In the genomic region with DNA sequence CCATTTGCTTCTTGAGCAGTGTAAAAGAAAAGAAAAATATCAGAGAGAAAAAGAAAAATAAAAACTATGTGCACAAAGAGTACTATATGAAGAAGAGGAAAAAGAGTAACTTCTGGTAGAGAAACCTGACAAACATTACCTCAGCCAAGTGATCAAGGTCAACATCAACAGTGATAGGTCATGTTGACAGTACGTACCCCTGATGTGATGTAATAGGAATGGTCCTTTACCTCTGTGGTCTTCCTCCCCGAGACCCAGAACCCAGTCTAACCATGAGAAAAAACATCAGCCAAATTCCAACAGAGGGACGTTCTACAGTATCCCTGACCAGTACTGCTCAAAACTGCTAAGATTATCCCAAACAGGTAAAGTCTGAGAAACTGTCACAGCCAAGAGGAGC, we compare ENCODE assay signal across 17 cellular contexts. TPM values are rescaled to one million over a fixed set of nuclear protein-coding genes. Genes with fewer than 3 reads are reported as not detected.
A peak's percentile ranks its signal among the peaks of the same experiment; 100 is the strongest.
DNase-seq lines count a peak whose midpoint lies in the region; ATAC-seq and TF ChIP-seq lines count a peak whose summit lies in the region.
"Had no signal": no experiment of that assay in that cellular context is flagged by ENCODE, and none has a peak within 500 bp of the region (broad histone marks: within the 10 kb centered on the region; RNA-seq: fewer than 3 reads in every experiment).

No MANE protein-coding gene starts in this region.

- intact Hi-C loops in activated CD8-positive, alpha-beta T cell treated with anti-CD3 and anti-CD28 coated beads for 36 hours (cut with micrococcal nuclease), result no loop called here
- intact Hi-C loops in activated T-helper 1 cell treated with anti-CD3 and anti-CD28 coated beads, Interleukin-12 subunit alpha, Interleukin-12 subunit beta, Interleukin-2, Interleukin-4 antibody, amounts not matched to agents 30 ng/mL and 10 ng/mL and 1 ng/mL, durations not matched to agents 14 hours and 24 hours and 36 hours (cut with micrococcal nuclease), result no loop called here

- H3K4me1 Mint-ChIP-seq in activated CD8-positive, alpha-beta T cell treated with anti-CD3 and anti-CD28 coated beads for 36 hours (ENCODE audit: low read depth), result peaks cover 29% of the 10 kb centered on the region
- peaks cover 30% of the 10 kb centered on the region for H3K4me1 Mint-ChIP-seq in activated CD8-positive, alpha-beta T cell treated with anti-CD3 and anti-CD28 coated beads, Interleukin-2, amount 10 ng/mL, durations not matched to agents 7 days and 5 days (ENCODE audit: low read depth)
- H3K4me1 Mint-ChIP-seq in T-helper 17 cell, result peaks cover 15% of the 10 kb centered on the region
- peaks cover 37% of the 10 kb centered on the region for H3K4me1 Mint-ChIP-seq in activated T-helper 1 cell treated with anti-CD3 and anti-CD28 coated beads, Interleukin-12 subunit alpha, Interleukin-12 subunit beta, Interleukin-2, Interleukin-4 antibody, amounts not matched to agents 30 ng/mL and 10 ng/mL and 1 ng/mL, durations not matched to agents 14 hours and 24 hours and 36 hours (ENCODE audit: low read depth)

- WGBS in liver, result 45% methylated on average over 3 of the region's 3 CpGs

- H3K27ac Mint-ChIP-seq in activated CD8-positive, alpha-beta T cell treated with anti-CD3 and anti-CD28 coated beads for 36 hours, result peak overlapping the region; percentile 7
- H3K27ac Mint-ChIP-seq in activated CD8-positive, alpha-beta T cell treated with anti-CD3 and anti-CD28 coated beads, Interleukin-2, amount 10 ng/mL, durations not matched to agents 7 days and 5 days, result no peak overlapping the region
- peak overlapping the region; percentile 62 for H3K27ac Mint-ChIP-seq in T-helper 17 cell
- H3K27ac Mint-ChIP-seq in activated T-helper 1 cell treated with anti-CD3 and anti-CD28 coated beads, Interleukin-12 subunit alpha, Interleukin-12 subunit beta, Interleukin-2, Interleukin-4 antibody, amounts not matched to agents 30 ng/mL and 10 ng/mL and 1 ng/mL, durations not matched to agents 14 hours and 24 hours and 36 hours, result peak overlapping the region; percentile 18
- H3K27ac Mint-ChIP-seq: B cell; CD8-positive, alpha-beta T cell had no signal

- POLR2A ChIA-PET in activated CD8-positive, alpha-beta T cell treated with anti-CD3 and anti-CD28 coated beads for 36 hours (lab: Charles Lee), result no interaction called here
- POLR2A ChIA-PET in activated CD8-positive, alpha-beta T cell treated with anti-CD3 and anti-CD28 coated beads, Interleukin-2, amount 10 ng/mL, durations not matched to agents 7 days and 5 days (lab: Charles Lee), result no interaction called here

- no peak for TF ChIP-seq RAD21 in liver (IDR thresholded peaks at IDR 0.05)

- H3K36me3 ChIP-seq in liver (ENCODE audit: control insufficient read depth in 4 of 4, insufficient read depth in 3 of 4, low read depth in 1 of 4, low read length in 3 of 4), result peaks cover 2 to 16% (median 10%) of the 10 kb centered on the region in 4 donors
- H3K36me3 ChIP-seq: HAP-1 had no signal

- no peaks in the 10 kb centered on the region for H3K27me3 Mint-ChIP-seq in activated CD8-positive, alpha-beta T cell treated with anti-CD3 and anti-CD28 coated beads for 36 hours
- no peaks in the 10 kb centered on the region for H3K27me3 Mint-ChIP-seq in activated CD8-positive, alpha-beta T cell treated with anti-CD3 and anti-CD28 coated beads, Interleukin-2, amount 10 ng/mL, durations not matched to agents 7 days and 5 days (ENCODE audit: low read depth)
- H3K27me3 Mint-ChIP-seq in T-helper 17 cell, result no peaks in the 10 kb centered on the region
- H3K27me3 Mint-ChIP-seq in activated T-helper 1 cell treated with anti-CD3 and anti-CD28 coated beads, Interleukin-12 subunit alpha, Interleukin-12 subunit beta, Interleukin-2, Interleukin-4 antibody, amounts not matched to agents 30 ng/mL and 10 ng/mL and 1 ng/mL, durations not matched to agents 14 hours and 24 hours and 36 hours (ENCODE audit: insufficient read depth), result no peaks in the 10 kb centered on the region
- H3K27me3 Mint-ChIP-seq: B cell had no signal

- ATAC-seq in activated CD8-positive, alpha-beta T cell treated with anti-CD3 and anti-CD28 coated beads for 36 hours, result no peak
- no peak for ATAC-seq in activated CD8-positive, alpha-beta T cell treated with anti-CD3 and anti-CD28 coated beads, Interleukin-2, amount 10 ng/mL, durations not matched to agents 7 days and 5 days
- no peak for ATAC-seq in T-helper 17 cell
- ATAC-seq: CD8-positive, alpha-beta T cell had no signal

- H3K27ac ChIP-seq in liver (ENCODE audit: low read depth in 1 of 2, low read length in 2 of 2), result peak overlapping the region; percentile 75 to 85
- H3K27ac ChIP-seq: BLaER1 treated with 17β-estradiol and CSF1 and Interleukin-3, amounts not matched to agents 10 nM and 100 nM; GM23248 had no signal

- H3K27me3 ChIP-seq in liver (ENCODE audit: control insufficient read depth in 4 of 4, insufficient read depth in 4 of 4, low read length in 3 of 4), result no peaks in the 10 kb centered on the region
- H3K27me3 ChIP-seq: BLaER1 treated with 17β-estradiol and CSF1 and Interleukin-3, amounts not matched to agents 10 nM and 100 nM had no signal

- no peaks in the 10 kb centered on the region for H3K9me3 Mint-ChIP-seq in activated CD8-positive, alpha-beta T cell treated with anti-CD3 and anti-CD28 coated beads for 36 hours
- no peaks in the 10 kb centered on the region for H3K9me3 Mint-ChIP-seq in activated CD8-positive, alpha-beta T cell treated with anti-CD3 and anti-CD28 coated beads, Interleukin-2, amount 10 ng/mL, durations not matched to agents 7 days and 5 days (ENCODE audit: insufficient read depth)
- no peaks in the 10 kb centered on the region for H3K9me3 Mint-ChIP-seq in activated T-helper 1 cell treated with anti-CD3 and anti-CD28 coated beads, Interleukin-12 subunit alpha, Interleukin-12 subunit beta, Interleukin-2, Interleukin-4 antibody, amounts not matched to agents 30 ng/mL and 10 ng/mL and 1 ng/mL, durations not matched to agents 14 hours and 24 hours and 36 hours
- H3K9me3 Mint-ChIP-seq: CD8-positive, alpha-beta T cell had no signal

- peaks cover 2 to 36% (median 22%) of the 10 kb centered on the region in 4 donors for H3K4me1 ChIP-seq in liver (ENCODE audit: control insufficient read depth in 4 of 4, insufficient read depth in 4 of 4, low read length in 3 of 4)
- H3K4me1 ChIP-seq: HAP-1 had no signal

- DNase-seq in activated CD8-positive, alpha-beta T cell treated with anti-CD3 and anti-CD28 coated beads for 36 hours, result no peak
- no peak for DNase-seq in activated CD8-positive, alpha-beta T cell treated with anti-CD3 and anti-CD28 coated beads, Interleukin-2, amount 10 ng/mL, durations not matched to agents 7 days and 5 days
- no peak for DNase-seq in T-helper 17 cell
- no peak for DNase-seq in activated T-helper 1 cell treated with anti-CD3 and anti-CD28 coated beads, Interleukin-12 subunit alpha, Interleukin-12 subunit beta, Interleukin-2, Interleukin-4 antibody, amounts not matched to agents 30 ng/mL and 10 ng/mL and 1 ng/mL, durations not matched to agents 14 hours and 24 hours and 36 hours (ENCODE audit: low spot score)
- DNase-seq in hippocampal formation (lab: John Stamatoyannopoulos, UW), result no peak
- DNase-seq in NOMO-1 (lab: John Stamatoyannopoulos, UW; ENCODE audit: unreplicated experiment in 2 of 2), result no peak
- DNase-seq: CD8-positive, alpha-beta T cell; DMS79 treated with DMSO at 0.1 percent for 48 hours; GF-D8; GM23248 had no signal

- TF ChIP-seq CTCF in activated CD8-positive, alpha-beta T cell treated with anti-CD3 and anti-CD28 coated beads for 36 hours (IDR thresholded peaks at IDR 0.05), result no peak
- TF ChIP-seq CTCF in liver (IDR thresholded peaks at IDR 0.05; ENCODE audit: low read depth, low read length, missing input control), result no peak

- CTCF ChIA-PET in activated CD8-positive, alpha-beta T cell treated with anti-CD3 and anti-CD28 coated beads for 36 hours (lab: Charles Lee), result no interaction called here
- CTCF ChIA-PET in activated CD8-positive, alpha-beta T cell treated with anti-CD3 and anti-CD28 coated beads, Interleukin-2, amount 10 ng/mL, durations not matched to agents 7 days and 5 days (lab: Charles Lee), result no interaction called here

- peak overlapping the region in 1 of 2 donors; percentile 50 for H3K9ac ChIP-seq in liver (ENCODE audit: low read depth in 1 of 2, low read length in 2 of 2)
- H3K9ac ChIP-seq: BLaER1 treated with 17β-estradiol and CSF1 and Interleukin-3, amounts not matched to agents 10 nM and 100 nM; GM23248 had no signal

- peaks cover 56% of the 10 kb centered on the region for H3K36me3 Mint-ChIP-seq in activated CD8-positive, alpha-beta T cell treated with anti-CD3 and anti-CD28 coated beads for 36 hours (ENCODE audit: low read depth)
- peaks cover 80% of the 10 kb centered on the region for H3K36me3 Mint-ChIP-seq in activated CD8-positive, alpha-beta T cell treated with anti-CD3 and anti-CD28 coated beads, Interleukin-2, amount 10 ng/mL, durations not matched to agents 7 days and 5 days (ENCODE audit: low read depth)
- H3K36me3 Mint-ChIP-seq in T-helper 17 cell (ENCODE audit: low read depth), result peaks cover 16% of the 10 kb centered on the region
- H3K36me3 Mint-ChIP-seq in activated T-helper 1 cell treated with anti-CD3 and anti-CD28 coated beads, Interleukin-12 subunit alpha, Interleukin-12 subunit beta, Interleukin-2, Interleukin-4 antibody, amounts not matched to agents 30 ng/mL and 10 ng/mL and 1 ng/mL, durations not matched to agents 14 hours and 24 hours and 36 hours (ENCODE audit: low read depth), result peaks cover 58% of the 10 kb centered on the region

- H3K4me3 Mint-ChIP-seq in activated CD8-positive, alpha-beta T cell treated with anti-CD3 and anti-CD28 coated beads for 36 hours, result no peak overlapping the region
- no peak overlapping the region for H3K4me3 Mint-ChIP-seq in activated CD8-positive, alpha-beta T cell treated with anti-CD3 and anti-CD28 coated beads, Interleukin-2, amount 10 ng/mL, durations not matched to agents 7 days and 5 days
- H3K4me3 Mint-ChIP-seq in T-helper 17 cell, result no peak overlapping the region
- H3K4me3 Mint-ChIP-seq in activated T-helper 1 cell treated with anti-CD3 and anti-CD28 coated beads, Interleukin-12 subunit alpha, Interleukin-12 subunit beta, Interleukin-2, Interleukin-4 antibody, amounts not matched to agents 30 ng/mL and 10 ng/mL and 1 ng/mL, durations not matched to agents 14 hours and 24 hours and 36 hours, result no peak overlapping the region
- H3K4me3 Mint-ChIP-seq: B cell; CD8-positive, alpha-beta T cell had no signal

- H3K9me3 ChIP-seq in T-helper 17 cell (ENCODE audit: control insufficient read depth, low read length, poor library complexity, severe bottlenecking) (no peaks in the 10 kb centered on the region), liver (ENCODE audit: control insufficient read depth in 4 of 4, low read length in 3 of 4) (no peaks in the 10 kb centered on the region)
- H3K9me3 ChIP-seq: BLaER1 treated with 17β-estradiol and CSF1 and Interleukin-3, amounts not matched to agents 10 nM and 100 nM; HAP-1 had no signal

- no peak overlapping the region for H3K4me3 ChIP-seq in liver (ENCODE audit: low read depth in 1 of 3, low read length in 3 of 3)
- H3K4me3 ChIP-seq: BLaER1 treated with 17β-estradiol and CSF1 and Interleukin-3, amounts not matched to agents 10 nM and 100 nM; GM23248; HAP-1 had no signal

RNA-seq across cellular contexts. Expression of a gene that starts 4.4 kb away (rescaled TPM):
- total RNA-seq in activated CD8-positive, alpha-beta T cell treated with anti-CD3 and anti-CD28 coated beads for 36 hours, result 10 to 100 TPM; 26.9 to 32.5 TPM
- 10 to 100 TPM; 48.6 to 56.7 TPM for total RNA-seq in activated CD8-positive, alpha-beta T cell treated with anti-CD3 and anti-CD28 coated beads, Interleukin-2, amount 10 ng/mL, durations not matched to agents 7 days and 5 days
- total RNA-seq in T-helper 17 cell (10 to 100 TPM; 17.2 to 28.6 TPM), liver (10 to 100 TPM; 10.3 to 35.1 TPM)
- 23.8 and 27.4 TPM in 2 replicates for total RNA-seq in activated T-helper 1 cell treated with anti-CD3 and anti-CD28 coated beads, Interleukin-12 subunit alpha, Interleukin-12 subunit beta, Interleukin-2, Interleukin-4 antibody, amounts not matched to agents 30 ng/mL and 10 ng/mL and 1 ng/mL, durations not matched to agents 14 hours and 24 hours and 36 hours
- polyA plus RNA-seq in liver, result 1 to 10 TPM; 4.2 to 7.9 TPM

RNA-seq across cellular contexts. Expression of a gene that starts 13.4 kb away (rescaled TPM):
- total RNA-seq in activated CD8-positive, alpha-beta T cell treated with anti-CD3 and anti-CD28 coated beads for 36 hours, result 10 to 100 TPM; 78.8 to 80.5 TPM
- total RNA-seq in activated CD8-positive, alpha-beta T cell treated with anti-CD3 and anti-CD28 coated beads, Interleukin-2, amount 10 ng/mL, durations not matched to agents 7 days and 5 days, result 100 to 1,000 TPM; 151 to 168 TPM
- total RNA-seq in T-helper 17 cell (10 to 100 TPM; 76.0 to 88.9 TPM), liver (100 to 1,000 TPM; 138 to 141 TPM)
- 70.8 and 77.4 TPM in 2 replicates for total RNA-seq in activated T-helper 1 cell treated with anti-CD3 and anti-CD28 coated beads, Interleukin-12 subunit alpha, Interleukin-12 subunit beta, Interleukin-2, Interleukin-4 antibody, amounts not matched to agents 30 ng/mL and 10 ng/mL and 1 ng/mL, durations not matched to agents 14 hours and 24 hours and 36 hours
- polyA plus RNA-seq in liver, result 100 to 1,000 TPM in 1 of 2 donors, 10 to 100 TPM in 1; 71.0 to 112 TPM

RNA-seq across cellular contexts. Expression of a gene that starts 13.5 kb away (rescaled TPM):
- not detected for total RNA-seq in activated CD8-positive, alpha-beta T cell treated with anti-CD3 and anti-CD28 coated beads for 36 hours
- not detected for total RNA-seq in activated CD8-positive, alpha-beta T cell treated with anti-CD3 and anti-CD28 coated beads, Interleukin-2, amount 10 ng/mL, durations not matched to agents 7 days and 5 days
- total RNA-seq in T-helper 17 cell, result not detected
- total RNA-seq in activated T-helper 1 cell treated with anti-CD3 and anti-CD28 coated beads, Interleukin-12 subunit alpha, Interleukin-12 subunit beta, Interleukin-2, Interleukin-4 antibody, amounts not matched to agents 30 ng/mL and 10 ng/mL and 1 ng/mL, durations not matched to agents 14 hours and 24 hours and 36 hours, result not detected in 2 replicates
- total RNA-seq in liver, result under 1 TPM in 1 of 2 donors, not detected in 1; 0.17 TPM
- polyA plus RNA-seq in liver, result under 1 TPM; 0.08 to 0.24 TPM
- total RNA-seq: A172; B cell; Calu3; CD8-positive, alpha-beta T cell; GM23248; H4 had no signal
- polyA plus RNA-seq: GM23248 had no signal

RNA-seq across cellular contexts. Expression of a gene that starts 46.0 kb away (rescaled TPM):
- total RNA-seq in activated CD8-positive, alpha-beta T cell treated with anti-CD3 and anti-CD28 coated beads for 36 hours, result not detected
- not detected for total RNA-seq in activated CD8-positive, alpha-beta T cell treated with anti-CD3 and anti-CD28 coated beads, Interleukin-2, amount 10 ng/mL, durations not matched to agents 7 days and 5 days
- total RNA-seq in T-helper 17 cell, result under 1 TPM in 1 of 2 donors, not detected in 1; 0.37 TPM
- total RNA-seq in activated T-helper 1 cell treated with anti-CD3 and anti-CD28 coated beads, Interleukin-12 subunit alpha, Interleukin-12 subunit beta, Interleukin-2, Interleukin-4 antibody, amounts not matched to agents 30 ng/mL and 10 ng/mL and 1 ng/mL, durations not matched to agents 14 hours and 24 hours and 36 hours, result 0.37 TPM in 1 of 2 replicates, not detected in the other
- not detected for total RNA-seq in liver
- not detected for polyA plus RNA-seq in liver
- total RNA-seq: A172; Calu3; CD8-positive, alpha-beta T cell; GM23248; H4 had no signal
- polyA plus RNA-seq: GM23248 had no signal

RNA-seq across cellular contexts. Expression of a gene that starts 48.8 kb away (rescaled TPM):
- 1 to 10 TPM; 1.3 to 1.6 TPM for total RNA-seq in activated CD8-positive, alpha-beta T cell treated with anti-CD3 and anti-CD28 coated beads for 36 hours
- 1 to 10 TPM; 3.3 to 4.5 TPM for total RNA-seq in activated CD8-positive, alpha-beta T cell treated with anti-CD3 and anti-CD28 coated beads, Interleukin-2, amount 10 ng/mL, durations not matched to agents 7 days and 5 days
- total RNA-seq in T-helper 17 cell (under 1 TPM in 1 of 2 donors, not detected in 1; 0.26 TPM), liver (under 1 TPM; 0.08 to 0.23 TPM)
- total RNA-seq in activated T-helper 1 cell treated with anti-CD3 and anti-CD28 coated beads, Interleukin-12 subunit alpha, Interleukin-12 subunit beta, Interleukin-2, Interleukin-4 antibody, amounts not matched to agents 30 ng/mL and 10 ng/mL and 1 ng/mL, durations not matched to agents 14 hours and 24 hours and 36 hours, result 0.42 and 0.73 TPM in 2 replicates
- polyA plus RNA-seq in liver, result under 1 TPM; 0.06 to 0.18 TPM
- total RNA-seq: A172, B cell, GM23248, H4 had no signal
